Comparison of ENCODE assay signal across 8 cellular contexts in the genomic region with DNA sequence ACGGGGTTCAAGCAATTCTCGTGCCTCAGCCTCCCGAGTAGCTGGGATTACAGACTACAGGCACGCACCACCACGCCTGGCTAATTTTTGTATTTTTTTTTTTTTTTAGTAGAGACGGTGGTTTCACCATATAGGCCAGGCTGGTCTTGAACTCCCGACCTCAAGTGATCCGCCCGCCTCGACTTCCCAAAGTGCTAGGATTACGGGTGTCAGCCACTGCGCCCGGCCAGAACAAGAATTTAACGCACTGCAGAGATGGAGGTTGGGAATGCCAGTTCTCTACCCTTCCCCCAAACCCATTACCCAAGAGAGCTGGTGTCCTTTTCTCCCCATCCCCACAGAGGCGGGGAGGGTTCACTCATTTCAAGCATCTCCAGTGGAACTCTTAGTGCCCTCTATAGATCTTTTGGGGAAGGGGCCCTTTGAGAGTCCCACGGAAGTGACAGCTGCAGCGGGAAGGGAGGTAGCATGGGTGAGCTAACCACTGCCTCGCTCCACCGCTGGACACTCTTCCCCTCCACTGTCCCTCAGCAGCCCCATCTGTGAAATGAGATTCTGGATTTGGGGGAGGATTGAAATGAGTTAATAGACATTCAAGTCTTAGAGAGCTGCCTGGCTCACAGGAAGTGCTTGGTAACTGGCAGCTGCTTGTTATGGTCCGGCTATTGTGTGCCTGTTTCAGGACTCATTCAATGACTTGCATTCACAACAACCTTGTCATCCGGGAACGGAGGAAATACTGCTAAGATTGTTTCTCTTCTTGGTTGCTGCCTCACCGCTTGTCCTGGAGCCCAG. TPM values are rescaled to one million over a fixed set of nuclear protein-coding genes. Genes with fewer than 3 reads are reported as not detected.
DNase-seq lines count a peak whose midpoint lies in the region; ATAC-seq, FAIRE-seq and TF ChIP-seq lines count a peak whose summit lies in the region.

No MANE protein-coding gene starts in this region.

- H3K14ac ChIP-seq in H1 (ENCODE audit: insufficient read length) (no peak overlapping the region), trophoblast cell (ENCODE audit: low read length) (peak overlapping the region; percentile 73)

- H3K56ac ChIP-seq in H1 (replicated peaks; ENCODE audit: insufficient read length, low read depth, low read length), result no peak overlapping the region

- CTCF ChIA-PET in H1 (lab: Charles Lee; ENCODE audit: partially characterized antibody), result interaction anchor here (0.6 to 6.2 kb wide), 14 partner anchors 12 to 244 kb away, joined by 3 to 49 read pairs (median 4); no protein-coding TSS in a partner anchor

- H3K27ac ChIP-seq in H1 (ENCODE audit: low read depth, low read length), result no peak overlapping the region
- H3K27ac ChIP-seq in trophoblast cell (ENCODE audit: low read depth, low read length), result no peak overlapping the region

- no peak overlapping the region for H3K9ac ChIP-seq in H1 (replicated peaks in 1 of 4; ENCODE audit: extremely low read depth in 1 of 4, low read depth in 3 of 4, low read length in 3 of 4)
- no peak overlapping the region for H3K9ac ChIP-seq in trophoblast cell (ENCODE audit: low read length)

- no peak for TF ChIP-seq CTCF in GM06990 (IDR thresholded peaks at IDR 0.05; ENCODE audit: insufficient read depth, low read length, poor library complexity, severe bottlenecking)
- TF ChIP-seq CTCF in H1 (IDR thresholded peaks at IDR 0.05; ENCODE audit: control extremely low read depth in 1 of 3, insufficient read depth in 1 of 3, low read depth in 1 of 3, low read length in 3 of 3), result no peak

- H2AK5ac ChIP-seq in H1 (ENCODE audit: low read depth, low read length) (no peak overlapping the region), trophoblast cell (ENCODE audit: low read length) (peak overlapping the region; percentile 26)

- H4K5ac ChIP-seq in H1 (ENCODE audit: insufficient read length, low read depth, low read length), result no peak overlapping the region

- H3K4me2 ChIP-seq in H1 (ENCODE audit: insufficient read depth in 1 of 2, low read depth in 2 of 2, low read length in 2 of 2), result no peak overlapping the region
- H3K4me2 ChIP-seq in trophoblast cell (ENCODE audit: low read length), result no peak overlapping the region

- H4K20me1 ChIP-seq in H1 (replicated peaks in 1 of 2; ENCODE audit: control insufficient read depth in 1 of 2, insufficient read depth in 2 of 2, low read length in 2 of 2), result no peaks in the 10 kb centered on the region

- H2BK12ac ChIP-seq in H1 (ENCODE audit: low read depth, low read length) (peak overlapping the region; percentile 87; the same call in 1 of the 2 replicates), trophoblast cell (ENCODE audit: low read length) (peak overlapping the region; percentile 92)

- H3K4me3 ChIP-seq in GM06990 (replicated peaks; ENCODE audit: low read depth, low read length) (peak overlapping the region; percentile 46), H1 (ENCODE audit: extremely low read depth in 1 of 4, insufficient read depth in 2 of 4, low read depth in 3 of 4, low read length in 4 of 4) (no peak overlapping the region), trophoblast cell (ENCODE audit: low read depth, low read length) (no peak overlapping the region)

- H3K9me3 ChIP-seq in H1 (ENCODE audit: insufficient read depth in 2 of 2, low read depth in 1 of 2, low read length in 1 of 2), result no peaks in the 10 kb centered on the region; a peak in 1 of 4 replicates
- no peaks in the 10 kb centered on the region for H3K9me3 ChIP-seq in trophoblast cell (ENCODE audit: insufficient read depth, low read depth, low read length)

- no peak for FAIRE-seq in H1 (lab: Jason Lieb, UNC)

- no peaks in the 10 kb centered on the region for H3K36me3 ChIP-seq in GM06990 (ENCODE audit: control insufficient read depth, insufficient read depth, low read length)
- H3K36me3 ChIP-seq in H1 (ENCODE audit: control insufficient read depth in 2 of 4, insufficient read depth in 4 of 4, low read length in 3 of 4), result no peaks in the 10 kb centered on the region
- no peaks in the 10 kb centered on the region for H3K36me3 ChIP-seq in trophoblast cell (ENCODE audit: control insufficient read depth in 1 of 2, insufficient read depth in 2 of 2, low read length in 2 of 2)

- no peaks in the 10 kb centered on the region for H3K27me3 ChIP-seq in GM06990 (replicated peaks; ENCODE audit: control insufficient read depth, insufficient read depth, low read length)
- H3K27me3 ChIP-seq in H1 (replicated peaks in 1 of 4; ENCODE audit: control insufficient read depth in 3 of 4, extremely low read depth in 1 of 4, insufficient read depth in 3 of 4, low read length in 3 of 4), result no peaks in the 10 kb centered on the region; a peak in 1 of 7 replicates
- H3K27me3 ChIP-seq in trophoblast cell (ENCODE audit: insufficient read depth, low read length), result no peaks in the 10 kb centered on the region

- TF ChIP-seq RAD21 in H1 (IDR thresholded peaks at IDR 0.05 in 1 of 2, conservative IDR thresholded peaks at IDR 0.05 in 1 of 2; ENCODE audit: low read depth in 2 of 2, low read length in 2 of 2), result no peak

- no peak for TF ChIP-seq POLR2A in H1 (IDR thresholded peaks at IDR 0.05; ENCODE audit: control extremely low read depth in 1 of 2, low read depth in 2 of 2, low read length in 2 of 2)

- no peak overlapping the region for H3K4ac ChIP-seq in H1 (replicated peaks; ENCODE audit: insufficient read length, low read depth, low read length)
- H3K4ac ChIP-seq in trophoblast cell (ENCODE audit: low read depth, low read length), result no peak overlapping the region

- H2AFZ ChIP-seq in H1 (ENCODE audit: low read length) (0 out of 2 replicates have a peak overlapping the region, but pooled peaks have one; percentile 45), trophoblast cell (ENCODE audit: insufficient read depth, low read length, poor library complexity) (peak overlapping the region; percentile 17)

- no peak overlapping the region for H4K12ac ChIP-seq in trophoblast cell (ENCODE audit: low read depth, low read length)

- no peak for ATAC-seq in GM18858 (IDR thresholded peaks at IDR 0.05; ENCODE audit: unreplicated experiment)

- DNase-seq in GM06990 (ENCODE audit: extremely low read depth, insufficient read length) (peak; percentile 74), NCI-H1436 (lab: John Stamatoyannopoulos, UW) (peak; percentile 36), H1 (ENCODE audit: low read depth in 1 of 2, low spot score in 2 of 2) (no peak), trophoblast cell (peak; percentile 66 to 72), activated T-cell treated with anti-CD3 and anti-CD28 coated beads for 4 hours (no peak), NCI-H146 treated with DMSO at 0.1 percent for 48 hours (lab: John Stamatoyannopoulos, UW; ENCODE audit: unreplicated experiment) (no peak)
- DNase-seq in stimulated activated CD4-positive, alpha-beta T cell treated with anti-CD3 and anti-CD28 coated beads, Interleukin-1b, Interleukin-23, amount 100 ng/mL, for 48 hours, result no peak

- POLR2A ChIA-PET in H1 (lab: Charles Lee; ENCODE audit: partially characterized antibody), result interaction anchor here (0.8 to 2.1 kb wide), 3 partner anchors 10 to 159 kb away, joined by 3 to 5 read pairs (median 5); no protein-coding TSS in a partner anchor

- H3K79me2 ChIP-seq in H1 (ENCODE audit: control insufficient read depth in 1 of 2, insufficient read depth in 2 of 2, low read length in 2 of 2) (peaks cover 0 to 5% of the 10 kb centered on the region in 2 experiments; a peak in 3 of 4 replicates), trophoblast cell (ENCODE audit: control insufficient read depth, insufficient read depth, low read length, poor library complexity) (peaks cover 6% of the 10 kb centered on the region)

- no peak overlapping the region for H2BK20ac ChIP-seq in H1 (ENCODE audit: low read length)

- no peak overlapping the region for H2BK15ac ChIP-seq in H1 (ENCODE audit: low read length)

- H4K8ac ChIP-seq in H1 (ENCODE audit: extremely low read depth, insufficient read depth, low read length), result no peak overlapping the region
- H4K8ac ChIP-seq in trophoblast cell (ENCODE audit: low read depth, low read length), result peak overlapping the region; percentile 16

- no peak for TF ChIP-seq EP300 in H1 (IDR thresholded peaks at IDR 0.05; ENCODE audit: borderline replicate concordance in 1 of 2, low read depth in 2 of 2, low read length in 2 of 2)

- H3K79me1 ChIP-seq in H1 (ENCODE audit: low read depth, low read length), result no peaks in the 10 kb centered on the region
- peaks cover 24% of the 10 kb centered on the region for H3K79me1 ChIP-seq in trophoblast cell (ENCODE audit: low read length)

- H3K4me1 ChIP-seq in H1 (replicated peaks in 1 of 4; ENCODE audit: control insufficient read depth in 3 of 4, insufficient read depth in 4 of 4, low read length in 3 of 4), result peaks cover 0 to 3% (median under 1%) of the 10 kb centered on the region in 4 experiments; a peak in 5 of 7 replicates
- H3K4me1 ChIP-seq in trophoblast cell (ENCODE audit: control insufficient read depth in 1 of 2, insufficient read depth in 2 of 2, low read length in 2 of 2), result peaks cover 20 to 24% of the 10 kb centered on the region in 2 experiments

- H3K23ac ChIP-seq in H1 (ENCODE audit: insufficient read length), result no peak overlapping the region
- H3K23ac ChIP-seq in trophoblast cell (ENCODE audit: low read length), result no peak overlapping the region

- H2BK120ac ChIP-seq in H1 (replicated peaks; ENCODE audit: low read depth, low read length), result no peak overlapping the region
- H2BK120ac ChIP-seq in trophoblast cell (ENCODE audit: insufficient read depth, low read length, poor library complexity), result peak overlapping the region; percentile 14

- H3K18ac ChIP-seq in H1 (ENCODE audit: extremely low read depth, low read length) (no peak overlapping the region), trophoblast cell (ENCODE audit: low read length) (peak overlapping the region; percentile 54)

- H3K23me2 ChIP-seq in H1 (ENCODE audit: low read depth, low read length), result no peaks in the 10 kb centered on the region

- WGBS in H1 (ENCODE audit: extremely low coverage in 1 of 2, insufficient coverage in 1 of 2, insufficient read length in 1 of 2, insufficient replicate concordance in 2 of 2, low coverage in 1 of 2, low lambda C conversion rate in 2 of 2, missing lambda C conversion rate in 1 of 2), 2 experiments, result 91% methylated on average over 12 of the region's 23 CpGs; no CpG with 5 or more reads in 1 of the 2 experiments
- WGBS in trophoblast cell (ENCODE audit: extremely low coverage, insufficient coverage, insufficient read length), result no CpG with 5 or more reads among the region's 23 CpGs

- H4K91ac ChIP-seq in H1 (replicated peaks; ENCODE audit: insufficient read length, low read length) (no peak overlapping the region), trophoblast cell (ENCODE audit: low read depth, low read length) (peak overlapping the region; percentile 50)

- H2BK5ac ChIP-seq in H1 (ENCODE audit: low read depth, low read length), result no peak overlapping the region
- peak overlapping the region; percentile 26 for H2BK5ac ChIP-seq in trophoblast cell (ENCODE audit: low read depth, low read length, poor library complexity)

RNA-seq across cellular contexts. Expression of gene UBALD2, which starts 3.5 kb away (rescaled TPM):
- total RNA-seq in H1 (2021; fragmentation: NEBNext Ultra II Directional; extraction: Animal tissue kit (Norgen Biotek cat#: 25700)), result 22.6 and 25.6 TPM in 2 replicates
- 17.8 and 26.8 TPM in 2 replicates for polyA plus RNA-seq in H1 (2011; rRNA removed)
- polyA plus RNA-seq in H1 (2011; cell fraction: cytosol; rRNA removed), result 11.6 TPM
- 20.6 TPM for polyA plus RNA-seq in H1 (2011; cell fraction: nucleus; rRNA removed)
- 6.2 to 22.1 TPM (median 14.0 TPM) in 4 replicates for polyA plus RNA-seq in H1 (2012, experiment 1 of 2)
- polyA plus RNA-seq in H1 (2012, experiment 2 of 2), result 27.4 TPM
- polyA plus RNA-seq in H1 (2013, experiment 1 of 2), result 22.2 TPM
- polyA plus RNA-seq in H1 (2013, experiment 2 of 2), result 20.6 TPM
- polyA minus RNA-seq in H1 (2011; rRNA and poly(A)+ RNA removed), result 4.8 and 7.9 TPM in 2 replicates
- 26.6 TPM for polyA minus RNA-seq in H1 (2011; cell fraction: cytosol; rRNA and poly(A)+ RNA removed)
- 13.2 TPM for polyA minus RNA-seq in H1 (2011; cell fraction: nucleus; rRNA and poly(A)+ RNA removed)
- polyA plus RNA-seq in trophoblast cell (2013), result 277 and 287 TPM in 2 replicates

RNA-seq across cellular contexts. Expression of gene RNF157, which starts 21.3 kb away (rescaled TPM):
- 13.4 and 14.9 TPM in 2 replicates for total RNA-seq in H1 (2021; fragmentation: NEBNext Ultra II Directional; extraction: Animal tissue kit (Norgen Biotek cat#: 25700))
- 16.7 and 20.2 TPM in 2 replicates for polyA plus RNA-seq in H1 (2011; rRNA removed)
- 15.2 TPM for polyA plus RNA-seq in H1 (2011; cell fraction: cytosol; rRNA removed)
- 17.4 TPM for polyA plus RNA-seq in H1 (2011; cell fraction: nucleus; rRNA removed)
- 13.0 to 30.8 TPM (median 18.2 TPM) in 4 replicates for polyA plus RNA-seq in H1 (2012, experiment 1 of 2)
- polyA plus RNA-seq in H1 (2012, experiment 2 of 2), result 10.9 TPM
- 9.3 TPM for polyA plus RNA-seq in H1 (2013, experiment 1 of 2)
- 9.7 TPM for polyA plus RNA-seq in H1 (2013, experiment 2 of 2)
- 27.8 and 31.8 TPM in 2 replicates for polyA minus RNA-seq in H1 (2011; rRNA and poly(A)+ RNA removed)
- 16.3 TPM for polyA minus RNA-seq in H1 (2011; cell fraction: cytosol; rRNA and poly(A)+ RNA removed)
- 15.9 TPM for polyA minus RNA-seq in H1 (2011; cell fraction: nucleus; rRNA and poly(A)+ RNA removed)
- 0.22 and 0.33 TPM in 2 replicates for polyA plus RNA-seq in trophoblast cell (2013)

RNA-seq across cellular contexts. Expression of gene QRICH2, which starts 46.5 kb away (rescaled TPM):
- total RNA-seq in H1 (2021; fragmentation: NEBNext Ultra II Directional; extraction: Animal tissue kit (Norgen Biotek cat#: 25700)), result 2.8 and 3.2 TPM in 2 replicates
- 3.8 and 4.9 TPM in 2 replicates for polyA plus RNA-seq in H1 (2011; rRNA removed)
- 4.8 TPM for polyA plus RNA-seq in H1 (2011; cell fraction: cytosol; rRNA removed)
- 18.4 TPM for polyA plus RNA-seq in H1 (2011; cell fraction: nucleus; rRNA removed)
- polyA plus RNA-seq in H1 (2012, experiment 1 of 2), result 2.8 to 4.6 TPM (median 3.9 TPM) in 4 replicates
- polyA plus RNA-seq in H1 (2012, experiment 2 of 2), result 0.89 TPM
- polyA plus RNA-seq in H1 (2013, experiment 1 of 2), result 1.4 TPM
- 1.0 TPM for polyA plus RNA-seq in H1 (2013, experiment 2 of 2)
- polyA minus RNA-seq in H1 (2011; rRNA and poly(A)+ RNA removed), result 10.8 and 11.1 TPM in 2 replicates
- polyA minus RNA-seq in H1 (2011; cell fraction: cytosol; rRNA and poly(A)+ RNA removed), result 2.0 TPM
- 5.4 TPM for polyA minus RNA-seq in H1 (2011; cell fraction: nucleus; rRNA and poly(A)+ RNA removed)
- polyA plus RNA-seq in trophoblast cell (2013), result 0.69 and 1.00 TPM in 2 replicates

Comparison
In these comparisons a context has a peak if more than half of its experiments do, and no peak if none do; other contexts are left out.
1. DNase-seq: peak in GM06990 (single experiment), NCI-H1436 (single experiment) and trophoblast cell (2 of 2); none in H1 (0 of 2), stimulated activated CD4-positive, alpha-beta T cell treated with anti-CD3 and anti-CD28 coated beads, Interleukin-1b, Interleukin-23, amount 100 ng/mL, for 48 hours (single experiment), activated T-cell treated with anti-CD3 and anti-CD28 coated beads for 4 hours (single experiment) and NCI-H146 treated with DMSO at 0.1 percent for 48 hours (single experiment).